ENCODE assay signal across 1 cellular context in genomic region chr20:51562334-51563140, GRCh38.
TF ChIP-seq lines count a peak whose summit lies in the region.

No MANE protein-coding gene starts in this region.

TF ChIP-seq in K562, 482 proteins besides CTCF, POLR2A, EP300 and RAD21:
- no peak for TF ChIP-seq ZNF407 (IDR thresholded peaks at IDR 0.05; ENCODE audit: low read depth)
- 0 out of 2 replicates have a peak, but pooled peaks have one; percentile 34 for TF ChIP-seq FOXJ2 (tag; IDR thresholded peaks at IDR 0.05)
- no peak for TF ChIP-seq ZNF551 (CRISPR knock-in tag; IDR thresholded peaks at IDR 0.05)
- no peak for TF ChIP-seq NR3C1 (CRISPR knock-in tag; IDR thresholded peaks at IDR 0.05)
- peak; percentile 36; the same call in 1 of the 2 replicates for TF ChIP-seq RBFOX2 (IDR thresholded peaks at IDR 0.05; ENCODE audit: low read depth, low read length)
- peak in 1 of 3 experiments; percentile 25; a peak in 1 of 6 replicates for TF ChIP-seq ZBTB11 (CRISPR knock-in tag; IDR thresholded peaks at IDR 0.05)
- TF ChIP-seq RB1 (IDR thresholded peaks at IDR 0.05; ENCODE audit: low read depth), result peak; percentile 19; the same call in 1 of the 2 replicates
- TF ChIP-seq HDAC6 (IDR thresholded peaks at IDR 0.05; ENCODE audit: low read depth, low read length), result 0 out of 2 replicates have a peak, but pooled peaks have one; percentile 38
- no peak for TF ChIP-seq U2AF2 (optimal IDR thresholded peaks at IDR 0.05; ENCODE audit: low read depth, low read length)
- 0 out of 2 replicates have a peak, but pooled peaks have one; percentile 41 for TF ChIP-seq RBM14 (IDR thresholded peaks at IDR 0.05; ENCODE audit: borderline replicate concordance, insufficient read depth, low read depth, low read length)
- TF ChIP-seq MAX (CRISPR knock-in tag; IDR thresholded peaks at IDR 0.05), result 0 out of 2 replicates have a peak, but pooled peaks have one; percentile 30
- no peak for TF ChIP-seq XRCC4 (IDR thresholded peaks at IDR 0.05; ENCODE audit: extremely low read depth, insufficient read depth, insufficient read length)
- peak; percentile 28 to 43; a peak in 1 of 4 replicates for TF ChIP-seq NRF1 (conservative IDR thresholded peaks at IDR 0.05 in 1 of 2, IDR thresholded peaks at IDR 0.05 in 1 of 2)
- no peak for TF ChIP-seq XRCC5 (IDR thresholded peaks at IDR 0.05; ENCODE audit: low read depth, low read length)
- peak; percentile 38; the same call in 1 of the 2 replicates for TF ChIP-seq ZBTB7A (IDR thresholded peaks at IDR 0.05; ENCODE audit: borderline replicate concordance, control insufficient read depth, low read depth, low read length)
- TF ChIP-seq BRCA1 (IDR thresholded peaks at IDR 0.05), result no peak
- no peak for TF ChIP-seq BRCA1 (CRISPR knock-in tag; IDR thresholded peaks at IDR 0.05)
- peak; percentile 32 for TF ChIP-seq CBX2 (IDR thresholded peaks at IDR 0.05; ENCODE audit: insufficient read depth, low read length, poor library complexity, severe bottlenecking)
- TF ChIP-seq ZNF655 (CRISPR knock-in tag; IDR thresholded peaks at IDR 0.05), result no peak
- TF ChIP-seq CHD2 (IDR thresholded peaks at IDR 0.05; ENCODE audit: low read depth, low read length), result no peak
- peak; percentile 43 for TF ChIP-seq ZFX (CRISPR knock-in tag; IDR thresholded peaks at IDR 0.05)
- 0 out of 2 replicates have a peak, but pooled peaks have one; percentile 20 for TF ChIP-seq L3MBTL2 (IDR thresholded peaks at IDR 0.05)
- TF ChIP-seq UBTF (IDR thresholded peaks at IDR 0.05; ENCODE audit: borderline replicate concordance in 1 of 2, low read depth in 2 of 2, low read length in 2 of 2), result peak; percentile 82; a peak in 3 of 4 replicates
- TF ChIP-seq RFX1 (IDR thresholded peaks at IDR 0.05), result peak; percentile 20; the same call in 1 of the 2 replicates
- no peak for TF ChIP-seq CUX1 (CRISPR knock-in tag; IDR thresholded peaks at IDR 0.05)
- peak in 1 of 2 experiments; percentile 69 for TF ChIP-seq E2F6 (IDR thresholded peaks at IDR 0.05; ENCODE audit: borderline replicate concordance in 1 of 2, extremely low read depth in 1 of 2, insufficient read depth in 1 of 2, insufficient read length in 1 of 2, low read depth in 1 of 2, low read length in 1 of 2, poor library complexity in 1 of 2, severe bottlenecking in 1 of 2)
